ENCODE assay signal across 1 cellular context in the genomic region with DNA sequence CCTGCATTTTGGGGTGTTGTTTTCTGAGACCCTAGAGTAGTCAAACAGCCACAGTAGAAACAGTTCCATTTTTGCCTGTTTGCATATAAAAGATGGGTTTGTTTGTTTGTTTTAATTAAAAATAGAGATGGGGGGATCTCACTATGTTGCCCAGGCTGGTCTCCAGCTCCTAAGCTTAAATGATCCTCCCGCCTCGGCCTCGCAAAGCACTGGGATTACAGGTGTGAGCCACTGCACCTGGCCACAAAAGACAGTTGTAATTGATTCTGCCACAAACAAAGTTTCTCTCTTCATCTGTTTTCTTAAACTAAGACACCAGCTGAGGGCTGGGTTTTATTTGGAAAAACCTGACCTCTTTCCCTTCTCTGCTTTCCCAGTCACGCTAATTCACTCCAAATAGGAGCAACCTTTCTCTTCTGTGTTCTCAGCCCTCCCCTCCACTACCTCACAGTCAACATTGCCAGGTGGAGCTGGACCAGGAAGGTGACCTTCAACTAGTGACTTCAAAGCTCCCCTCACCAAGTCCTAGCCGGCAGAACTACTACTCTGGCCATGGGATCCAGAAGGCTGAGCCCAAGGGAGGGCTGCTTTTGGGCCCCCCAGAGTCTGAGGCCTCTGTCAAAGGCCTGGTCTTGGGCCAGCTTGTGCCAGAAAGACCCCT.
TF ChIP-seq lines count a peak whose summit lies in the region.

No MANE protein-coding gene starts in this region.

TF ChIP-seq in HepG2, 621 proteins besides CTCF, POLR2A, EP300 and RAD21 (continued from another document and continues in another):
- TF ChIP-seq ZNF839 (CRISPR knock-in tag; IDR thresholded peaks at IDR 0.05; ENCODE audit: borderline replicate concordance) (no peak), MIXL1 (CRISPR knock-in tag; IDR thresholded peaks at IDR 0.05) (no peak), MTA3 (CRISPR knock-in tag; IDR thresholded peaks at IDR 0.05) (no peak), PAF1 (CRISPR knock-in tag; IDR thresholded peaks at IDR 0.05) (no peak), RFX5 (IDR thresholded peaks at IDR 0.05; ENCODE audit: low read depth, low read length) (no peak), ZNF543 (CRISPR knock-in tag; IDR thresholded peaks at IDR 0.05) (no peak), YEATS2 (CRISPR knock-in tag; IDR thresholded peaks at IDR 0.05; ENCODE audit: borderline replicate concordance) (peak; percentile 19; the same call in 1 of the 2 replicates), ISX (CRISPR knock-in tag; conservative IDR thresholded peaks at IDR 0.05) (no peak), RXRA (CRISPR knock-in tag; IDR thresholded peaks at IDR 0.05) (no peak), ZNF205 (CRISPR knock-in tag; IDR thresholded peaks at IDR 0.05) (no peak), NFE2L1 (CRISPR knock-in tag; IDR thresholded peaks at IDR 0.05; ENCODE audit: borderline replicate concordance) (no peak), NR2F6 (IDR thresholded peaks at IDR 0.05) (no peak), NR2F6 (CRISPR knock-in tag; IDR thresholded peaks at IDR 0.05) (0 out of 2 replicates have a peak, but pooled peaks have one; percentile 17), DPF2 (CRISPR knock-in tag; IDR thresholded peaks at IDR 0.05; ENCODE audit: borderline replicate concordance, low read depth) (no peak), EHMT2 (IDR thresholded peaks at IDR 0.05; ENCODE audit: borderline replicate concordance, low read depth, low read length) (no peak), ZNF362 (CRISPR knock-in tag; IDR thresholded peaks at IDR 0.05; ENCODE audit: borderline replicate concordance) (no peak), YEATS4 (CRISPR knock-in tag; IDR thresholded peaks at IDR 0.05; ENCODE audit: borderline replicate concordance) (no peak), ZSCAN12 (CRISPR knock-in tag; IDR thresholded peaks at IDR 0.05) (no peak), NFKB2 (CRISPR knock-in tag; IDR thresholded peaks at IDR 0.05; ENCODE audit: borderline replicate concordance) (no peak), TCF7L2 (IDR thresholded peaks at IDR 0.05; ENCODE audit: low read depth, low read length) (no peak), EZH2 (conservative IDR thresholded peaks at IDR 0.05; ENCODE audit: low read depth, low read length) (no peak), SNAI1 (CRISPR knock-in tag; IDR thresholded peaks at IDR 0.05; ENCODE audit: borderline replicate concordance) (no peak), PATZ1 (CRISPR knock-in tag; IDR thresholded peaks at IDR 0.05) (peak; percentile 26; the same call in 1 of the 2 replicates), ZNF343 (CRISPR knock-in tag; IDR thresholded peaks at IDR 0.05) (no peak), DBP (CRISPR knock-in tag; IDR thresholded peaks at IDR 0.05; ENCODE audit: not compliant biosample characterization) (no peak), ZBTB10 (CRISPR knock-in tag; IDR thresholded peaks at IDR 0.05; ENCODE audit: borderline replicate concordance) (no peak), SIX4 (CRISPR knock-in tag; IDR thresholded peaks at IDR 0.05) (no peak), ADNP (CRISPR knock-in tag; IDR thresholded peaks at IDR 0.05) (no peak), MXI1 (IDR thresholded peaks at IDR 0.05; ENCODE audit: borderline replicate concordance, low read depth, low read length) (no peak), ZNF777 (CRISPR knock-in tag; IDR thresholded peaks at IDR 0.05) (no peak), ZSCAN22 (CRISPR knock-in tag; IDR thresholded peaks at IDR 0.05) (no peak), JDP2 (CRISPR knock-in tag; IDR thresholded peaks at IDR 0.05; ENCODE audit: borderline replicate concordance) (no peak)
- TF ChIP-seq, protein P1, sequence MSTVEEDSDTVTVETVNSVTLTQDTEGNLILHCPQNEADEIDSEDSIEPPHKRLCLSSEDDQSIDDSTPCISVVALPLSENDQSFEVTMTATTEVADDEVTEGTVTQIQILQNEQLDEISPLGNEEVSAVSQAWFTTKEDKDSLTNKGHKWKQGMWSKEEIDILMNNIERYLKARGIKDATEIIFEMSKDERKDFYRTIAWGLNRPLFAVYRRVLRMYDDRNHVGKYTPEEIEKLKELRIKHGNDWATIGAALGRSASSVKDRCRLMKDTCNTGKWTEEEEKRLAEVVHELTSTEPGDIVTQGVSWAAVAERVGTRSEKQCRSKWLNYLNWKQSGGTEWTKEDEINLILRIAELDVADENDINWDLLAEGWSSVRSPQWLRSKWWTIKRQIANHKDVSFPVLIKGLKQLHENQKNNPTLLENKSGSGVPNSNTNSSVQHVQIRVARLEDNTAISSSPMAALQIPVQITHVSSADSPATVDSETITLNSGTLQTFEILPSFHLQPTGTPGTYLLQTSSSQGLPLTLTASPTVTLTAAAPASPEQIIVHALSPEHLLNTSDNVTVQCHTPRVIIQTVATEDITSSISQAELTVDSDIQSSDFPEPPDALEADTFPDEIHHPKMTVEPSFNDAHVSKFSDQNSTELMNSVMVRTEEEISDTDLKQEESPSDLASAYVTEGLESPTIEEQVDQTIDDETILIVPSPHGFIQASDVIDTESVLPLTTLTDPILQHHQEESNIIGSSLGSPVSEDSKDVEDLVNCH (CRISPR knock-in tag; IDR thresholded peaks at IDR 0.05), result no peak
- TF ChIP-seq, protein P2, sequence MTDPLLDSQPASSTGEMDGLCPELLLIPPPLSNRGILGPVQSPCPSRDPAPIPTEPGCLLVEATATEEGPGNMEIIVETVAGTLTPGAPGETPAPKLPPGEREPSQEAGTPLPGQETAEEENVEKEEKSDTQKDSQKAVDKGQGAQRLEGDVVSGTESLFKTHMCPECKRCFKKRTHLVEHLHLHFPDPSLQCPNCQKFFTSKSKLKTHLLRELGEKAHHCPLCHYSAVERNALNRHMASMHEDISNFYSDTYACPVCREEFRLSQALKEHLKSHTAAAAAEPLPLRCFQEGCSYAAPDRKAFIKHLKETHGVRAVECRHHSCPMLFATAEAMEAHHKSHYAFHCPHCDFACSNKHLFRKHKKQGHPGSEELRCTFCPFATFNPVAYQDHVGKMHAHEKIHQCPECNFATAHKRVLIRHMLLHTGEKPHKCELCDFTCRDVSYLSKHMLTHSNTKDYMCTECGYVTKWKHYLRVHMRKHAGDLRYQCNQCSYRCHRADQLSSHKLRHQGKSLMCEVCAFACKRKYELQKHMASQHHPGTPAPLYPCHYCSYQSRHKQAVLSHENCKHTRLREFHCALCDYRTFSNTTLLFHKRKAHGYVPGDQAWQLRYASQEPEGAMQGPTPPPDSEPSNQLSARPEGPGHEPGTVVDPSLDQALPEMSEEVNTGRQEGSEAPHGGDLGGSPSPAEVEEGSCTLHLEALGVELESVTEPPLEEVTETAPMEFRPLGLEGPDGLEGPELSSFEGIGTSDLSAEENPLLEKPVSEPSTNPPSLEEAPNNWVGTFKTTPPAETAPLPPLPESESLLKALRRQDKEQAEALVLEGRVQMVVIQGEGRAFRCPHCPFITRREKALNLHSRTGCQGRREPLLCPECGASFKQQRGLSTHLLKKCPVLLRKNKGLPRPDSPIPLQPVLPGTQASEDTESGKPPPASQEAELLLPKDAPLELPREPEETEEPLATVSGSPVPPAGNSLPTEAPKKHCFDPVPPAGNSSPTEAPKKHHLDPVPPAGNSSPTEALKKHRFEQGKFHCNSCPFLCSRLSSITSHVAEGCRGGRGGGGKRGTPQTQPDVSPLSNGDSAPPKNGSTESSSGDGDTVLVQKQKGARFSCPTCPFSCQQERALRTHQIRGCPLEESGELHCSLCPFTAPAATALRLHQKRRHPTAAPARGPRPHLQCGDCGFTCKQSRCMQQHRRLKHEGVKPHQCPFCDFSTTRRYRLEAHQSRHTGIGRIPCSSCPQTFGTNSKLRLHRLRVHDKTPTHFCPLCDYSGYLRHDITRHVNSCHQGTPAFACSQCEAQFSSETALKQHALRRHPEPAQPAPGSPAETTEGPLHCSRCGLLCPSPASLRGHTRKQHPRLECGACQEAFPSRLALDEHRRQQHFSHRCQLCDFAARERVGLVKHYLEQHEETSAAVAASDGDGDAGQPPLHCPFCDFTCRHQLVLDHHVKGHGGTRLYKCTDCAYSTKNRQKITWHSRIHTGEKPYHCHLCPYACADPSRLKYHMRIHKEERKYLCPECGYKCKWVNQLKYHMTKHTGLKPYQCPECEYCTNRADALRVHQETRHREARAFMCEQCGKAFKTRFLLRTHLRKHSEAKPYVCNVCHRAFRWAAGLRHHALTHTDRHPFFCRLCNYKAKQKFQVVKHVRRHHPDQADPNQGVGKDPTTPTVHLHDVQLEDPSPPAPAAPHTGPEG (CRISPR knock-in tag; IDR thresholded peaks at IDR 0.05), result no peak
- TF ChIP-seq, protein P3, sequence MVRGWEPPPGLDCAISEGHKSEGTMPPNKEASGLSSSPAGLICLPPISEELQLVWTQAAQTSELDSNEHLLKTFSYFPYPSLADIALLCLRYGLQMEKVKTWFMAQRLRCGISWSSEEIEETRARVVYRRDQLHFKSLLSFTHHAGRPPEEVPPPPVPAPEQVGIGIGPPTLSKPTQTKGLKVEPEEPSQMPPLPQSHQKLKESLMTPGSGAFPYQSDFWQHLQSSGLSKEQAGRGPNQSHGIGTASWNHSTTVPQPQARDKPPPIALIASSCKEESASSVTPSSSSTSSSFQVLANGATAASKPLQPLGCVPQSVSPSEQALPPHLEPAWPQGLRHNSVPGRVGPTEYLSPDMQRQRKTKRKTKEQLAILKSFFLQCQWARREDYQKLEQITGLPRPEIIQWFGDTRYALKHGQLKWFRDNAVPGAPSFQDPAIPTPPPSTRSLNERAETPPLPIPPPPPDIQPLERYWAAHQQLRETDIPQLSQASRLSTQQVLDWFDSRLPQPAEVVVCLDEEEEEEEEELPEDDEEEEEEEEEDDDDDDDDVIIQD (CRISPR knock-in tag; IDR thresholded peaks at IDR 0.05; ENCODE audit: low read depth), result 0 out of 2 replicates have a peak, but pooled peaks have one; percentile 28
- TF ChIP-seq, protein P4, sequence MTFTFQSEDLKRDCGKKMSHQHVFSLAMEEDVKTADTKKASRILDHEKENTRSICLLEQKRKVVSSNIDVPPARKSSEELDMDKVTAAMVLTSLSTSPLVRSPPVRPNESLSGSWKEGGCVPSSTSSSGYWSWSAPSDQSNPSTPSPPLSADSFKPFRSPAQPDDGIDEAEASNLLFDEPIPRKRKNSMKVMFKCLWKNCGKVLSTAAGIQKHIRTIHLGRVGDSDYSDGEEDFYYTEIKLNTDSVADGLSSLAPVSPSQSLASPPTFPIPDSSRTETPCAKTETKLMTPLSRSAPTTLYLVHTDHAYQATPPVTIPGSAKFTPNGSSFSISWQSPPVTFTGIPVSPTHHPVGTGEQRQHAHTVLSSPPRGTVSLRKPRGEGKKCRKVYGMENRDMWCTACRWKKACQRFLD (CRISPR knock-in tag; IDR thresholded peaks at IDR 0.05; ENCODE audit: borderline replicate concordance), result no peak
